ENCODE assay signal across 27 cellular contexts in the genomic region with DNA sequence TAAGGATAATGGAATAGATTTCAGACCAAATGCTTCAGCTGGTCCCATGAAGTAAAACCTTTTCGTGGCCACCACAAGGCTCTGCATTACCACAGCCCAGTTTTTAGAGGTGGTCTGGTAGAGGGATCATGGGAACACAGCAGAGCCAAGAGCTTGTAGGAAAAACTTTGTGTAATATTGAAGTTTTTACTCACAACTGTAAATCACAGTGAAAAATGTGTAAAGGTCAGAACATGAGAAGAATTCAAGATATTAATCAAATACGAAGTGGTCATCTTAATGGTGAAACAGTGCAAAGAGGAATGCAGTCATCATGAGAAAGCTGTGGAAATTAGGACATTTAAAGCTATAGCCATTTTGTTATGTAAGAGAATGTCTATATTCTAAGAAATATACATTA.
"Had no signal": no experiment of that assay in that cellular context is flagged by ENCODE, and none has a peak within 500 bp of the region (broad histone marks: within the 10 kb centered on the region; RNA-seq: fewer than 3 reads in every experiment).

No MANE protein-coding gene starts in this region.

- H3K9me3 ChIP-seq: adrenal gland had no signal

- H3K27me3 Mint-ChIP-seq: activated CD4-positive, alpha-beta T cell treated with anti-CD3 and anti-CD28 coated beads for 36 hours; activated CD4-positive, alpha-beta T cell treated with anti-CD3 and anti-CD28 coated beads, Interleukin-2, amount 10 ng/mL, durations not matched to agents 7 days and 5 days; activated T-cell treated with anti-CD3 and anti-CD28 coated beads, Interleukin-2, amount 50 U/mL, for 24 hours had no signal

- H3K27ac Mint-ChIP-seq: activated CD4-positive, alpha-beta T cell treated with anti-CD3 and anti-CD28 coated beads for 36 hours; activated CD8-positive, alpha-beta T cell treated with anti-CD3 and anti-CD28 coated beads, Interleukin-2, amount 10 ng/mL, durations not matched to agents 7 days and 5 days; activated naive CD4-positive, alpha-beta T cell treated with anti-CD3 and anti-CD28 coated beads, Interleukin-2, amount 50 U/mL, for 72 hours; activated T-cell treated with anti-CD3 and anti-CD28 coated beads, Interleukin-2, amount 50 U/mL, for 24 hours; activated T-helper 2 cell treated with anti-CD3 and anti-CD28 coated beads, Interferon-gamma antibody, Interleukin-2, Interleukin-4, amounts not matched to agents 10 μg/mL and 5 μg/mL and 100 μg/mL, durations not matched to agents 14 hours and 24 hours and 36 hours; WTC11 had no signal

- H3K9me3 Mint-ChIP-seq: activated CD4-positive, alpha-beta T cell treated with anti-CD3 and anti-CD28 coated beads, Interleukin-2, amount 10 ng/mL, durations not matched to agents 7 days and 5 days had no signal

- H3K4me3 Mint-ChIP-seq: activated CD4-positive, alpha-beta T cell treated with anti-CD3 and anti-CD28 coated beads for 36 hours; activated CD4-positive, alpha-beta T cell treated with anti-CD3 and anti-CD28 coated beads, Interleukin-2, amount 10 ng/mL, durations not matched to agents 7 days and 5 days; activated CD8-positive, alpha-beta T cell treated with anti-CD3 and anti-CD28 coated beads, Interleukin-2, amount 10 ng/mL, durations not matched to agents 7 days and 5 days; activated T-cell treated with anti-CD3 and anti-CD28 coated beads, Interleukin-2, amount 50 U/mL, for 24 hours; WTC11 had no signal

- H3K36me3 ChIP-seq: adrenal gland, brain microvascular endothelial cell, SJCRH30 had no signal

- H3K27me3 ChIP-seq: adrenal gland, brain microvascular endothelial cell, SJCRH30 had no signal

- H3K36me3 Mint-ChIP-seq: activated naive CD4-positive, alpha-beta T cell treated with anti-CD3 and anti-CD28 coated beads, Interleukin-2, amount 50 U/mL, for 72 hours; WTC11 had no signal

- FAIRE-seq: TTC549 had no signal

- DNase-seq: activated CD4-positive, alpha-beta T cell treated with anti-CD3 and anti-CD28 coated beads for 36 hours; activated CD4-positive, alpha-beta T cell treated with anti-CD3 and anti-CD28 coated beads, Interleukin-2, amount 10 ng/mL, durations not matched to agents 7 days and 5 days; activated CD4-positive, alpha-beta T cell treated with anti-CD3 and anti-CD28 coated beads, Interleukin-2, amount 50 U/mL, for 48 hours; activated CD8-positive, alpha-beta T cell treated with anti-CD3 and anti-CD28 coated beads, Interleukin-2, amount 10 ng/mL, durations not matched to agents 7 days and 5 days; activated gamma-delta T cell; activated naive CD4-positive, alpha-beta T cell treated with Interleukin-2 at 50 U/mL for 16 hours; activated T-cell treated with anti-CD3 and anti-CD28 coated beads, Interleukin-2, amount 50 U/mL, for 24 hours; adrenal gland; anterior cingulate cortex; central memory CD4-positive, alpha-beta T cell; Karpas-422; NCI-H1105 treated with DMSO at 0.1 percent for 48 hours; NCI-H1436; NCI-H1694; NCI-H1930; NCI-H2081 treated with DMSO at 0.1 percent for 48 hours; NCI-H345; NCI-H524 treated with DMSO at 0.1 percent for 48 hours; SHP77; SJCRH30; T1000 had no signal

- H3K4me1 Mint-ChIP-seq: activated CD4-positive, alpha-beta T cell treated with anti-CD3 and anti-CD28 coated beads for 36 hours; activated CD4-positive, alpha-beta T cell treated with anti-CD3 and anti-CD28 coated beads, Interleukin-2, amount 10 ng/mL, durations not matched to agents 7 days and 5 days; WTC11 had no signal

- H3K27ac ChIP-seq: adrenal gland, brain microvascular endothelial cell, SJCRH30, SK-N-MC had no signal

- H3K4me1 ChIP-seq: adrenal gland, SJCRH30 had no signal

- H3K4me3 ChIP-seq: adrenal gland, SJCRH30, SK-N-MC had no signal
